Comparison of ENCODE assay signal across 8 cellular contexts in the genomic region with DNA sequence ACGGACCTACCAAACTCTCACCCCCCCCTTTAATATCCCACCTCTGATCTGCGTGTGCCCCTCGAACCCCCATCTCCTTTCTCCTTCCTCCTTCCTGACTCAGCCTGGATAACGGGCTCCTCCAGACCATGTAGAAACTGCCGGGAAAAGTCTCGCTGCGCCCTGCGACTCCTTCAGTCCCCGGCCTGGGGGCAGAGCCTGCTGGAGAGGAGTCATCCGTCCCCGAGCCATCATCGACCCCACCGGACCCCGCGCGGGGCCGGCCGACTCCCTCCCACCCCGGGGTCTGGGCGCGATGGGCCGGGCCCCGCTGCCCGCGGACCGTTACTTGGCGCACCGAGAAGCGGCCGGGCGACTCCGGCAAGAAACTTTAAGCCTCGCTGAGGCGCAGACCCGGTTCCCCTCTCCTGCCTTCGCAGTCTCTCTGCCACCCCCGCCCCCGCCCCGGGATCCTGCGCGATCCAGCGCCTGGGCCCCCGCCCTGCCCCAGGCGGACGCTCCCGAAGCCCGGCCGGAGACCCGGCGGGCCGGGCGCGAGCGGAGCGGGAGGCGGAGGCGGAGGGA. TPM values are rescaled to one million over a fixed set of nuclear protein-coding genes. Genes with fewer than 3 reads are reported as not detected.
A peak's percentile ranks its signal among the peaks of the same experiment; 100 is the strongest.
DNase-seq lines count a peak whose midpoint lies in the region; ATAC-seq and TF ChIP-seq lines count a peak whose summit lies in the region.

No MANE protein-coding gene starts in this region.

- H3K36me3 ChIP-seq in body of pancreas (replicated peaks in 1 of 2; ENCODE audit: insufficient read depth in 1 of 2, low read depth in 2 of 2) (no peaks in the 10 kb centered on the region), thyroid gland (no peaks in the 10 kb centered on the region)

- 0 to 1% methylated on average over 13 to 55 of the region's 57 CpGs for WGBS in body of pancreas, 2 donors
- 1 to 2% methylated on average over 16 to 33 of the region's 57 CpGs for WGBS in lower leg skin, 2 donors
- WGBS in thyroid gland, 2 donors = 0 to 1% methylated on average over 11 to 20 of the region's 57 CpGs

- H3K27me3 ChIP-seq in body of pancreas = peaks cover 0 to 18% of the 10 kb centered on the region in 2 donors
- peaks cover 18% of the 10 kb centered on the region for H3K27me3 ChIP-seq in thyroid gland

- H3K27ac ChIP-seq in body of pancreas = peak overlapping the region; percentile 18 to 77 (median 62)
- H3K27ac ChIP-seq in thyroid gland = peak overlapping the region; percentile 80 to 94 (median 89)

- H3K9me3 ChIP-seq in body of pancreas (no peaks in the 10 kb centered on the region), thyroid gland (no peaks in the 10 kb centered on the region)

- H3K4me3 ChIP-seq in body of pancreas (peak overlapping the region in 1 of 2 donors; percentile 41), lower leg skin (ENCODE audit: low read depth, poor library complexity, severe bottlenecking) (peak overlapping the region; percentile 73), thyroid gland (replicated peaks in 1 of 3) (peak overlapping the region; percentile 39 to 46 (median 42))

- TF ChIP-seq POLR2A in body of pancreas (IDR thresholded peaks at IDR 0.05) (peak in 1 of 3 donors; percentile 7), lower leg skin (IDR thresholded peaks at IDR 0.05) (no peak), thyroid gland (IDR thresholded peaks at IDR 0.05) (no peak)

- TF ChIP-seq CTCF in body of pancreas (IDR thresholded peaks at IDR 0.05) (no peak), lower leg skin (IDR thresholded peaks at IDR 0.05) (no peak), thyroid gland (IDR thresholded peaks at IDR 0.05) (no peak)

- peak; percentile 16 for ATAC-seq in GM21526 (IDR thresholded peaks at IDR 0.05; ENCODE audit: low FRiP score, unreplicated experiment)
- ATAC-seq in body of pancreas = peak; percentile 36

- DNase-seq in COLO668 (lab: John Stamatoyannopoulos, UW; ENCODE audit: unreplicated experiment) (peak; percentile 57), M059J (ENCODE audit: low read depth) (peak; percentile 54), body of pancreas (no peak), lower leg skin (ENCODE audit: low spot score in 2 of 2) (peak in 1 of 2 donors; percentile 86), thyroid gland (no peak), inferior parietal cortex (ENCODE audit: extremely low spot score) (no peak), NCI-H345 treated with DMSO at 0.1 percent for 48 hours (lab: John Stamatoyannopoulos, UW; ENCODE audit: unreplicated experiment) (no peak)

- H3K4me1 ChIP-seq in body of pancreas = peaks cover 21% of the 10 kb centered on the region
- H3K4me1 ChIP-seq in thyroid gland = peaks cover 0 to 18% of the 10 kb centered on the region in 2 donors

- intact Hi-C loops in body of pancreas (cut with DNase I) = no loop called here
- intact Hi-C loops in lower leg skin (cut with DNase I; ENCODE audit: low total_unique reads) = loop anchor here (5.0 to 10.0 kb wide), 2 partner anchors 182 to 564 kb away; a partner anchor contains a TSS
- intact Hi-C loops in thyroid gland (cut with DNase I) = loop anchor here (10.0 kb wide), 1 partner anchor 182 kb away; a partner anchor contains a TSS

RNA-seq across cellular contexts. Expression of gene ZEB2, which starts 3.4 kb away (rescaled TPM):
- total RNA-seq in M059J (2014; rRNA removed; shearing (Covaris generic)) = 10.7 and 15.9 TPM in 2 replicates
- total RNA-seq in body of pancreas (10 to 100 TPM; 18.5 to 24.6 TPM), lower leg skin (10 to 100 TPM; 13.8 to 38.8 (median 30.3) TPM), thyroid gland (10 to 100 TPM; 21.7 to 52.1 (median 37.9) TPM)

Comparison
In these comparisons a context has a peak if more than half of its experiments do, and no peak if none do; other contexts are left out.
1. DNase-seq: peak in COLO668 (single experiment) and M059J (single experiment); none in body of pancreas (0 of 4), thyroid gland (0 of 2), inferior parietal cortex (single experiment) and NCI-H345 treated with DMSO at 0.1 percent for 48 hours (single experiment).